8 cellular contexts compared by ENCODE assay signal in genomic region chr17:1882836-1883235, GRCh38. TPM values are rescaled to one million over a fixed set of nuclear protein-coding genes. Genes with fewer than 3 reads are reported as not detected.
DNase-seq lines count a peak whose midpoint lies in the region; ATAC-seq and TF ChIP-seq lines count a peak whose summit lies in the region.

No MANE protein-coding gene starts in this region.

- intact Hi-C loops in mucosa of descending colon (cut with DNase I, micrococcal nuclease) = no loop called here

- peaks cover 14% of the 10 kb centered on the region for H3K36me3 ChIP-seq in mucosa of descending colon (ENCODE audit: low read depth)

- TF ChIP-seq CTCF in choroid plexus epithelial cell (conservative IDR thresholded peaks at IDR 0.05; ENCODE audit: low read depth, low read length) (peak; percentile 72), mucosa of descending colon (IDR thresholded peaks at IDR 0.05) (peak; percentile 20)

- peak; percentile 20 for DNase-seq in stimulated activated CD4-positive, alpha-beta T cell treated with anti-CD3 and anti-CD28 coated beads, Interleukin-4, amount 100 ng/mL, for 24 hours
- no peak for DNase-seq in stimulated activated CD4-positive, alpha-beta T cell treated with anti-CD3 and anti-CD28 coated beads, Interleukin-12 subunit alpha, Interleukin-12 subunit beta, amount 100 ng/mL, for 4 hours
- peak; percentile 25 for DNase-seq in OCI-M1 (lab: John Stamatoyannopoulos, UW)
- DNase-seq in choroid plexus epithelial cell (ENCODE audit: low read depth) = peak; percentile 64
- DNase-seq in mucosa of descending colon = peak in 1 of 3 donors; percentile 57
- DNase-seq in NK-92 treated with Interleukin-12 subunit alpha and Interleukin-12 subunit beta, amount 100 ng/mL, for 24 hours (lab: John Stamatoyannopoulos, UW) = no peak
- no peak for DNase-seq in OCI-M2 (lab: John Stamatoyannopoulos, UW; ENCODE audit: unreplicated experiment)

- H3K4me1 ChIP-seq in mucosa of descending colon (ENCODE audit: low read depth) = no peaks in the 10 kb centered on the region

- no peak overlapping the region for H3K4me3 ChIP-seq in choroid plexus epithelial cell (ENCODE audit: low read depth, low read length)
- no peak overlapping the region for H3K4me3 ChIP-seq in mucosa of descending colon

- no peaks in the 10 kb centered on the region for H3K9me3 ChIP-seq in mucosa of descending colon

- peak; percentile 52 for ATAC-seq in mucosa of descending colon
- no peak for ATAC-seq in GM21576 (IDR thresholded peaks at IDR 0.05; ENCODE audit: unreplicated experiment)

RNA-seq across cellular contexts. Expression of gene RPA1, which starts 53.0 kb away (rescaled TPM):
- total RNA-seq in mucosa of descending colon = 10 to 100 TPM; 52.3 to 77.4 (median 75.5) TPM

RNA-seq across cellular contexts. Expression of gene SMYD4, which starts 53.1 kb away (rescaled TPM):
- total RNA-seq in mucosa of descending colon = 10 to 100 TPM in 2 of 3 donors, 1 to 10 TPM in 1; 9.8 to 19.4 (median 10.7) TPM

Comparison
In these comparisons a context has a peak if more than half of its experiments do, and no peak if none do; other contexts are left out.
1. DNase-seq: peak in stimulated activated CD4-positive, alpha-beta T cell treated with anti-CD3 and anti-CD28 coated beads, Interleukin-4, amount 100 ng/mL, for 24 hours (single experiment), OCI-M1 (single experiment) and choroid plexus epithelial cell (single experiment); none in stimulated activated CD4-positive, alpha-beta T cell treated with anti-CD3 and anti-CD28 coated beads, Interleukin-12 subunit alpha, Interleukin-12 subunit beta, amount 100 ng/mL, for 4 hours (single experiment), NK-92 treated with Interleukin-12 subunit alpha and Interleukin-12 subunit beta, amount 100 ng/mL, for 24 hours (single experiment) and OCI-M2 (single experiment).